Comparison of ENCODE assay signal across 21 cellular contexts in the genomic region with DNA sequence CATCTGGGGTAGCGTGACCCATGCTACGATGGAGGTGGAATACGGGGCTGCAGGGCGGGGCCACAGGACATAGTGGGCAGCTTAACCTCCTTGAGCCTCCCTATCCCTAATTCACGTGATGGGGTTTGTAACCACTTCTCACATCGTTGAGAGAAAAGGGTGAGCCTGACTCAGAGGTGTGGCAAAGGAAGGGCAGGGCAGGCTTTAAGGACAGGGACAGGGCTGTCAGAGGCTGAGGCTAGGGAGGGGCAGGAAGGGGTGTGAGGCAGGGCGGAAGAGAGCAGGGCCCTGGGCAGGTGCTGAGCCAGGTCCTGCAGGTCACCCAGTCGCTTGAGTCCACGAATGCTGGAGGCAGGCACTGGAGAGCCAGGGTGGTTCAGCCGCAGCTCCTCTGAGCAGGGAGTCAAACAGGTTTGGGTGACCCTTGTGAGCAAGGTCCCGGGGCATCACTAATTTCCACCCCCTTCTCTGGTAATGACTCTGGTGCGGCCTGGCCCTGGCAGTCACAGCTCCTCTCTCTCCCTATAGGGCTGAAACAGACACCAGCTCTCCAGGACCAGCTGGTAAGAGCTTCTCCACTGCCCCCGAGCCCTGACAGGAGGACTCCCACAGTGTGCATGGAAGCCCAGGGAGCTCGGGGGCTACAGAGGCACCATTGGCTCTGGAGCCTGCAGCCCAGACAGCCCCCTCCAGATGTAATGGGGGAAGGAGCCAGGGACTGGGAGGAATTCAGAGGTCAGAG. TPM values are rescaled to one million over a fixed set of nuclear protein-coding genes. Genes with fewer than 3 reads are reported as not detected.
DNase-seq lines count a peak whose midpoint lies in the region; ATAC-seq, FAIRE-seq and TF ChIP-seq lines count a peak whose summit lies in the region.
"Had no signal": no experiment of that assay in that cellular context is flagged by ENCODE, and none has a peak within 500 bp of the region (broad histone marks: within the 10 kb centered on the region; RNA-seq: fewer than 3 reads in every experiment).

No MANE protein-coding gene starts in this region.

- H3K27ac ChIP-seq in kidney (ENCODE audit: low read depth in 2 of 2, low read length in 2 of 2) (no peak overlapping the region), thyroid gland (peak overlapping the region in 1 of 3 donors; percentile 16), psoas muscle (no peak overlapping the region)
- H3K27ac ChIP-seq: epithelial cell of prostate, pancreas had no signal

- WGBS in thyroid gland, 2 donors = 42 to 56% methylated on average over 10 to 13 of the region's 14 CpGs
- WGBS in psoas muscle, 3 donors = 76 to 81% (median 79%) methylated on average over 13 to 14 of the region's 14 CpGs

- no peak for FAIRE-seq in kidney (lab: Jason Lieb, UNC)
- FAIRE-seq: islet of Langerhans, pancreas had no signal

- H3K9me3 Mint-ChIP-seq in activated CD4-positive, alpha-beta T cell treated with anti-CD3 and anti-CD28 coated beads, Interleukin-2, amount 10 ng/mL, durations not matched to agents 7 days and 5 days = no peaks in the 10 kb centered on the region
- H3K9me3 Mint-ChIP-seq in WTC11 = no peaks in the 10 kb centered on the region
- H3K9me3 Mint-ChIP-seq: HFFc6 had no signal

- H3K9ac ChIP-seq in kidney (ENCODE audit: low read length in 2 of 2) = no peak overlapping the region

- H3K9me3 ChIP-seq in kidney (ENCODE audit: control insufficient read depth in 1 of 2, low read length in 2 of 2) (no peaks in the 10 kb centered on the region), thyroid gland (no peaks in the 10 kb centered on the region), psoas muscle (no peaks in the 10 kb centered on the region)
- H3K9me3 ChIP-seq: pancreas had no signal

- H3K4me1 Mint-ChIP-seq in activated CD4-positive, alpha-beta T cell treated with anti-CD3 and anti-CD28 coated beads, Interleukin-2, amount 10 ng/mL, durations not matched to agents 7 days and 5 days = peaks cover 28% of the 10 kb centered on the region
- peaks cover 43% of the 10 kb centered on the region for H3K4me1 Mint-ChIP-seq in WTC11

- H3K4me3 Mint-ChIP-seq in activated CD4-positive, alpha-beta T cell treated with anti-CD3 and anti-CD28 coated beads, Interleukin-2, amount 10 ng/mL, durations not matched to agents 7 days and 5 days = no peak overlapping the region
- H3K4me3 Mint-ChIP-seq in WTC11 = no peak overlapping the region
- H3K4me3 Mint-ChIP-seq: HFFc6 had no signal

- no peaks in the 10 kb centered on the region for H3K27me3 ChIP-seq in thyroid gland
- H3K27me3 ChIP-seq in psoas muscle (ENCODE audit: insufficient read depth in 3 of 3, low read length in 2 of 3) = no peaks in the 10 kb centered on the region
- H3K27me3 ChIP-seq: pancreas had no signal

- no peak for TF ChIP-seq POLR2A in thyroid gland (IDR thresholded peaks at IDR 0.05)

- H3K36me3 ChIP-seq in kidney (ENCODE audit: control insufficient read depth in 1 of 2, insufficient read depth in 2 of 2, low read length in 2 of 2) (no peaks in the 10 kb centered on the region), thyroid gland (no peaks in the 10 kb centered on the region), psoas muscle (ENCODE audit: insufficient read depth in 1 of 2, low read depth in 1 of 2) (no peaks in the 10 kb centered on the region)
- H3K36me3 ChIP-seq: pancreas had no signal

- intact Hi-C loops in kidney (cut with DNase I) (no loop called here), thyroid gland (cut with DNase I) (no loop called here), psoas muscle (cut with DNase I) (no loop called here)

- peaks cover 0 to 6% of the 10 kb centered on the region in 2 donors for H3K4me1 ChIP-seq in kidney (ENCODE audit: control insufficient read depth in 1 of 2, insufficient read depth in 1 of 2, low read depth in 1 of 2, low read length in 2 of 2)
- peaks cover 8 to 25% of the 10 kb centered on the region in 2 donors for H3K4me1 ChIP-seq in thyroid gland
- H3K4me1 ChIP-seq in psoas muscle = no peaks in the 10 kb centered on the region

- H3K27me3 Mint-ChIP-seq in activated CD4-positive, alpha-beta T cell treated with anti-CD3 and anti-CD28 coated beads, Interleukin-2, amount 10 ng/mL, durations not matched to agents 7 days and 5 days = no peaks in the 10 kb centered on the region
- H3K27me3 Mint-ChIP-seq in WTC11 (ENCODE audit: low read depth) = peaks cover 9% of the 10 kb centered on the region; the same call in 1 of the 2 replicates

- POLR2A ChIA-PET in activated CD4-positive, alpha-beta T cell treated with anti-CD3 and anti-CD28 coated beads, Interleukin-2, amount 10 ng/mL, durations not matched to agents 7 days and 5 days (lab: Charles Lee) = no interaction called here
- POLR2A ChIA-PET in WTC11 (lab: Charles Lee) = interaction anchor here (0.7 kb wide), 1 partner anchor 87 kb away, joined by 3 read pairs; no protein-coding TSS in a partner anchor

- no peak for TF ChIP-seq CTCF in WTC11 (IDR thresholded peaks at IDR 0.05)
- no peak for TF ChIP-seq CTCF in kidney (IDR thresholded peaks at IDR 0.05; ENCODE audit: borderline replicate concordance, extremely low read depth, insufficient read depth)
- TF ChIP-seq CTCF in thyroid gland (IDR thresholded peaks at IDR 0.05) = no peak
- TF ChIP-seq CTCF in psoas muscle (IDR thresholded peaks at IDR 0.05) = no peak

- H3K4me3 ChIP-seq in kidney (ENCODE audit: low read length in 2 of 2) (no peak overlapping the region), thyroid gland (replicated peaks in 1 of 3) (no peak overlapping the region), psoas muscle (no peak overlapping the region)
- H3K4me3 ChIP-seq: pancreas had no signal

- no peaks in the 10 kb centered on the region for H3K36me3 Mint-ChIP-seq in activated CD4-positive, alpha-beta T cell treated with anti-CD3 and anti-CD28 coated beads, Interleukin-2, amount 10 ng/mL, durations not matched to agents 7 days and 5 days (ENCODE audit: low read depth)
- no peaks in the 10 kb centered on the region for H3K36me3 Mint-ChIP-seq in WTC11

- peak overlapping the region; percentile 50 for H3K27ac Mint-ChIP-seq in activated CD4-positive, alpha-beta T cell treated with anti-CD3 and anti-CD28 coated beads, Interleukin-2, amount 10 ng/mL, durations not matched to agents 7 days and 5 days
- H3K27ac Mint-ChIP-seq in WTC11 = no peak overlapping the region
- H3K27ac Mint-ChIP-seq: HFFc6 had no signal

- DNase-seq in activated CD4-positive, alpha-beta T cell treated with anti-CD3 and anti-CD28 coated beads, Interleukin-2, amount 10 ng/mL, durations not matched to agents 7 days and 5 days = peak; percentile 20
- DNase-seq in activated CD4-positive, alpha-beta T cell treated with anti-CD3 and anti-CD28 coated beads for 1 hour = no peak
- DNase-seq in WTC11 (ENCODE audit: low spot score) (no peak), kidney (peak; percentile 72), thyroid gland (peak; percentile 57 to 58), NCI-H1436 (lab: John Stamatoyannopoulos, UW) (no peak), psoas muscle (no peak)
- no peak for DNase-seq in stimulated activated CD4-positive, alpha-beta T cell treated with anti-CD3 and anti-CD28 coated beads, Interleukin-2, amount 100 ng/mL, for 48 hours
- DNase-seq: activated T-cell treated with anti-CD3 and anti-CD28 coated beads, Interleukin-2, amount 50 U/mL, for 48 hours; anterior cingulate cortex; HFFc6; Kasumi-1; NCI-H1694 treated with DMSO at 0.1 percent for 48 hours; pancreas; SW 1271 had no signal

- CTCF ChIA-PET in activated CD4-positive, alpha-beta T cell treated with anti-CD3 and anti-CD28 coated beads, Interleukin-2, amount 10 ng/mL, durations not matched to agents 7 days and 5 days (lab: Charles Lee) = interaction anchor here (0.5 to 3.4 kb wide), 3 partner anchors 11 to 708 kb away, joined by 3 to 13 read pairs (median 3); no protein-coding TSS in a partner anchor
- CTCF ChIA-PET in WTC11 (lab: Charles Lee) = interaction anchor here (1.2 to 2.7 kb wide), 9 partner anchors 9 to 113 kb away, joined by 3 to 24 read pairs (median 6); no protein-coding TSS in a partner anchor

- ATAC-seq in WTC11 (no peak), psoas muscle (no peak)
- ATAC-seq: Panc1, pancreas had no signal

TF ChIP-seq in WTC11, 78 proteins besides CTCF, POLR2A, EP300 and RAD21 (continues in another document):
- TF ChIP-seq FOXP1 (CRISPR knock-in tag; IDR thresholded peaks at IDR 0.05; ENCODE audit: borderline replicate concordance) = 0 out of 2 replicates have a peak, but pooled peaks have one; percentile 16
- TF ChIP-seq GRHL2 (CRISPR knock-in tag; IDR thresholded peaks at IDR 0.05; ENCODE audit: insufficient replicate concordance, severe bottlenecking) = no peak

RNA-seq across cellular contexts. Expression of a gene that starts 7.4 kb away (rescaled TPM):
- not detected for total RNA-seq in activated CD4-positive, alpha-beta T cell treated with anti-CD3 and anti-CD28 coated beads, Interleukin-2, amount 10 ng/mL, durations not matched to agents 7 days and 5 days
- not detected in 3 replicates for total RNA-seq in WTC11 (2021)
- 122 TPM for total RNA-seq in kidney
- 666 TPM for polyA plus RNA-seq in kidney (ENCODE audit: insufficient read depth, low read depth, low replicate concordance)
- under 1 TPM in 1 of 4 donors, not detected in 3; 0.67 TPM for total RNA-seq in thyroid gland
- not detected for total RNA-seq in psoas muscle
- not detected for polyA plus RNA-seq in psoas muscle
- total RNA-seq: A172, Daoy, HFFc6, mucosa of gallbladder had no signal

RNA-seq across cellular contexts. Expression of a gene that starts 18.6 kb away (rescaled TPM):
- not detected for total RNA-seq in activated CD4-positive, alpha-beta T cell treated with anti-CD3 and anti-CD28 coated beads, Interleukin-2, amount 10 ng/mL, durations not matched to agents 7 days and 5 days
- total RNA-seq in WTC11 (2021) = 2.7 to 2.9 TPM (median 2.8 TPM) in 3 replicates
- total RNA-seq in kidney = 0.91 TPM
- polyA plus RNA-seq in kidney (ENCODE audit: insufficient read depth, low read depth, low replicate concordance) = 0.99 TPM
- total RNA-seq in thyroid gland = 1 to 10 TPM in 3 of 4 donors, not detected in 1; 1.1 to 3.5 (median 2.0) TPM
- total RNA-seq in psoas muscle = not detected
- under 1 TPM in 1 of 3 donors, not detected in 2; 0.05 TPM for polyA plus RNA-seq in psoas muscle
- total RNA-seq: Daoy, HFFc6 had no signal

RNA-seq across cellular contexts. Expression of a gene that starts 29.7 kb away (rescaled TPM):
- total RNA-seq in activated CD4-positive, alpha-beta T cell treated with anti-CD3 and anti-CD28 coated beads, Interleukin-2, amount 10 ng/mL, durations not matched to agents 7 days and 5 days = not detected
- 0.09 to 0.21 TPM (median 0.18 TPM) in 3 replicates for total RNA-seq in WTC11 (2021)
- 12.0 TPM for total RNA-seq in kidney
- polyA plus RNA-seq in kidney (ENCODE audit: insufficient read depth, low read depth, low replicate concordance) = 74.1 TPM
- total RNA-seq in thyroid gland = not detected
- not detected for total RNA-seq in psoas muscle
- polyA plus RNA-seq in psoas muscle = under 1 TPM in 1 of 3 donors, not detected in 2; 0.04 TPM
- total RNA-seq: A172, HFFc6 had no signal

RNA-seq across cellular contexts. Expression of a gene that starts 39.4 kb away (rescaled TPM):
- under 1 TPM; 0.33 to 0.50 TPM for total RNA-seq in activated CD4-positive, alpha-beta T cell treated with anti-CD3 and anti-CD28 coated beads, Interleukin-2, amount 10 ng/mL, durations not matched to agents 7 days and 5 days
- 0.18 to 0.30 TPM (median 0.22 TPM) in 3 replicates for total RNA-seq in WTC11 (2021)
- total RNA-seq in kidney = 5.5 TPM
- polyA plus RNA-seq in kidney (ENCODE audit: insufficient read depth, low read depth, low replicate concordance) = 1.3 TPM
- 1 to 10 TPM in 1 of 4 donors, under 1 TPM in 2, not detected in 1; 0.13 to 3.0 (median 0.33) TPM for total RNA-seq in thyroid gland
- total RNA-seq in psoas muscle = 1 to 10 TPM in 1 of 4 donors, under 1 TPM in 2, not detected in 1; 0.22 to 1.1 (median 0.58) TPM
- polyA plus RNA-seq in psoas muscle = under 1 TPM in 2 of 3 donors, not detected in 1; 0.57 to 0.70 TPM
- total RNA-seq: A172 had no signal

Comparison
In these comparisons a context has a peak if more than half of its experiments do, and no peak if none do; other contexts are left out.
1. DNase-seq: peak in activated CD4-positive, alpha-beta T cell treated with anti-CD3 and anti-CD28 coated beads, Interleukin-2, amount 10 ng/mL, durations not matched to agents 7 days and 5 days (single experiment), kidney (single experiment) and thyroid gland (2 of 2); none in activated CD4-positive, alpha-beta T cell treated with anti-CD3 and anti-CD28 coated beads for 1 hour (single experiment), WTC11 (single experiment), NCI-H1436 (single experiment), psoas muscle (0 of 2) and stimulated activated CD4-positive, alpha-beta T cell treated with anti-CD3 and anti-CD28 coated beads, Interleukin-2, amount 100 ng/mL, for 48 hours (0 of 2).
2. RNA of a gene that starts 7.4 kb away (total RNA-seq): 122 TPM in kidney (single experiment); not detected in activated CD4-positive, alpha-beta T cell treated with anti-CD3 and anti-CD28 coated beads, Interleukin-2, amount 10 ng/mL, durations not matched to agents 7 days and 5 days, not detected in WTC11, 0.67 TPM in thyroid gland and not detected in psoas muscle; every median in the first group is over 10 times any median in the second.
3. RNA of a gene that starts 29.7 kb away (total RNA-seq): 12.0 TPM in kidney (single experiment); 0.09 to 0.21 TPM in WTC11, not detected in activated CD4-positive, alpha-beta T cell treated with anti-CD3 and anti-CD28 coated beads, Interleukin-2, amount 10 ng/mL, durations not matched to agents 7 days and 5 days, not detected in thyroid gland and not detected in psoas muscle; every median in the first group is over 10 times any median in the second.